Comparison of ENCODE assay signal across 8 cellular contexts in the genomic region with DNA sequence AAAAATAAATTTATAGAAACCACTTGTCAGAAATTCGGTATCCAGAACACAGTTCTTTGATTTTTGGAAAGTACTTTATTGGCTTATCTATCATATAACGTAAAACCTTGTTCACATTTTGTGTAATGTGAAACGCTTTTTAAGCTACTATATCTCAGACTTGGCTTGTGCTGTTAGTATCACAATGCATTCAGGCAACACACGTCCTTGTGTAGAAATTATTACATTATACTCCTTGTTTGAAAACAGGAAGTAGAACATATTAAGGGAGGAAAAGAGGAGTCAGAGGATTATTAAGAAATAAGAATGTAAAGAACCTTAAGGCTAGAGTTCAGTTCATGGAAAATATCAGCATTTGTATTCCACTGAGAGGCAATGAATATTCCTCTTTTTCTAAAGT. TPM values are rescaled to one million over a fixed set of nuclear protein-coding genes. Genes with fewer than 3 reads are reported as not detected.
DNase-seq lines count a peak whose midpoint lies in the region; ATAC-seq, FAIRE-seq and TF ChIP-seq lines count a peak whose summit lies in the region.

No MANE protein-coding gene starts in this region.

- H3K4me2 ChIP-seq in keratinocyte (ENCODE audit: control insufficient read depth, extremely low read depth, insufficient read depth, low read depth, low read length) (peak overlapping the region; percentile 82), trophoblast cell (ENCODE audit: low read length) (no peak overlapping the region)

- H2BK12ac ChIP-seq in trophoblast cell (ENCODE audit: low read length): no peak overlapping the region

- DNase-seq in stimulated activated naive CD8-positive, alpha-beta T cell treated with anti-CD3 and anti-CD28 coated beads, Interleukin-15, Interleukin-2, amounts not matched to agents 100 U/mL and 50 U/mL, for 24 hours: no peak
- no peak for DNase-seq in activated T-helper 1 cell treated with anti-CD3 and anti-CD28 coated beads, Interleukin-12 subunit alpha, Interleukin-12 subunit beta, Interleukin-2, Interleukin-4 antibody, amounts not matched to agents 30 ng/mL and 10 ng/mL and 1 ng/mL, durations not matched to agents 14 hours and 24 hours and 36 hours (ENCODE audit: low spot score)
- DNase-seq in keratinocyte (ENCODE audit: low read depth, low spot score) (no peak), medulla oblongata (ENCODE audit: extremely low spot score) (no peak), NCI-H2227 treated with DMSO at 0.1 percent for 48 hours (lab: John Stamatoyannopoulos, UW) (no peak), trophoblast cell (no peak)

- FAIRE-seq in keratinocyte (lab: Jason Lieb, UNC): no peak

- peaks cover 8% of the 10 kb centered on the region for H3K4me1 ChIP-seq in keratinocyte (ENCODE audit: control insufficient read depth, extremely low read depth, insufficient read depth, low read length)
- no peaks in the 10 kb centered on the region for H3K4me1 ChIP-seq in trophoblast cell (ENCODE audit: control insufficient read depth in 1 of 2, insufficient read depth in 2 of 2, low read length in 2 of 2)

- H3K4ac ChIP-seq in trophoblast cell (ENCODE audit: low read depth, low read length): no peak overlapping the region

- H2BK120ac ChIP-seq in trophoblast cell (ENCODE audit: insufficient read depth, low read length, poor library complexity): no peak overlapping the region

- H3K4me3 Mint-ChIP-seq in stimulated activated naive CD8-positive, alpha-beta T cell treated with anti-CD3 and anti-CD28 coated beads, Interleukin-15, Interleukin-2, amounts not matched to agents 100 ng/mL and 50 ng/mL, for 24 hours: peak overlapping the region; percentile 96
- H3K4me3 Mint-ChIP-seq in activated T-helper 1 cell treated with anti-CD3 and anti-CD28 coated beads, Interleukin-12 subunit alpha, Interleukin-12 subunit beta, Interleukin-2, Interleukin-4 antibody, amounts not matched to agents 30 ng/mL and 10 ng/mL and 1 ng/mL, durations not matched to agents 14 hours and 24 hours and 36 hours: peak overlapping the region; percentile 100

- H3K36me3 ChIP-seq in keratinocyte (ENCODE audit: control insufficient read depth in 2 of 2, extremely low read depth in 1 of 2, insufficient read depth in 2 of 2, low read length in 2 of 2) (peaks cover 0 to 4% of the 10 kb centered on the region in 2 experiments), trophoblast cell (ENCODE audit: control insufficient read depth in 1 of 2, insufficient read depth in 2 of 2, low read length in 2 of 2) (no peaks in the 10 kb centered on the region)

- H2AK5ac ChIP-seq in trophoblast cell (ENCODE audit: low read length): no peak overlapping the region

- no peak overlapping the region for H2BK5ac ChIP-seq in trophoblast cell (ENCODE audit: low read depth, low read length, poor library complexity)

- peaks cover 50% of the 10 kb centered on the region for H3K4me1 Mint-ChIP-seq in stimulated activated naive CD8-positive, alpha-beta T cell treated with anti-CD3 and anti-CD28 coated beads, Interleukin-15, Interleukin-2, amounts not matched to agents 100 ng/mL and 50 ng/mL, for 24 hours (ENCODE audit: low read depth)
- H3K4me1 Mint-ChIP-seq in activated T-helper 1 cell treated with anti-CD3 and anti-CD28 coated beads, Interleukin-12 subunit alpha, Interleukin-12 subunit beta, Interleukin-2, Interleukin-4 antibody, amounts not matched to agents 30 ng/mL and 10 ng/mL and 1 ng/mL, durations not matched to agents 14 hours and 24 hours and 36 hours (ENCODE audit: low read depth): peaks cover 31% of the 10 kb centered on the region

- H4K91ac ChIP-seq in trophoblast cell (ENCODE audit: low read depth, low read length): no peak overlapping the region

- H3K4me3 ChIP-seq in keratinocyte (ENCODE audit: control insufficient read depth in 2 of 3, extremely low read depth in 1 of 3, insufficient read depth in 2 of 3, low read depth in 1 of 3, low read length in 3 of 3) (peak overlapping the region; percentile 93 to 100 (median 99)), trophoblast cell (ENCODE audit: low read depth, low read length) (no peak overlapping the region)

- no peak overlapping the region for H3K23ac ChIP-seq in trophoblast cell (ENCODE audit: low read length)

- dilution Hi-C loops in keratinocyte (cut with MboI; ENCODE audit: extremely low pct_ligation_motif_present, low sequenced_read_pairs): no loop called here

- intact Hi-C loops in activated T-helper 1 cell treated with anti-CD3 and anti-CD28 coated beads, Interleukin-12 subunit alpha, Interleukin-12 subunit beta, Interleukin-2, Interleukin-4 antibody, amounts not matched to agents 30 ng/mL and 10 ng/mL and 1 ng/mL, durations not matched to agents 14 hours and 24 hours and 36 hours (cut with micrococcal nuclease): loop anchor here (1.0 to 5.0 kb wide), 8 partner anchors 16 to 1527 kb away; a partner anchor contains a TSS

- TF ChIP-seq CTCF in keratinocyte (optimal IDR thresholded peaks at IDR 0.05 in 1 of 3, IDR thresholded peaks at IDR 0.05 in 1 of 3, conservative IDR thresholded peaks at IDR 0.05 in 1 of 3; ENCODE audit: extremely low read depth in 1 of 3, insufficient read depth in 2 of 3, low read length in 3 of 3): no peak

- H4K12ac ChIP-seq in trophoblast cell (ENCODE audit: low read depth, low read length): no peak overlapping the region

- H4K20me1 ChIP-seq in keratinocyte (ENCODE audit: control insufficient read depth, extremely low read depth, insufficient read depth, low read length): no peaks in the 10 kb centered on the region

- H3K14ac ChIP-seq in trophoblast cell (ENCODE audit: low read length): no peak overlapping the region

- H3K9me1 ChIP-seq in keratinocyte (ENCODE audit: control insufficient read depth, extremely low read depth, insufficient read depth, low read length): no peaks in the 10 kb centered on the region

- H3K9me3 Mint-ChIP-seq in stimulated activated naive CD8-positive, alpha-beta T cell treated with anti-CD3 and anti-CD28 coated beads, Interleukin-15, Interleukin-2, amounts not matched to agents 100 ng/mL and 50 ng/mL, for 24 hours: no peaks in the 10 kb centered on the region
- H3K9me3 Mint-ChIP-seq in activated T-helper 1 cell treated with anti-CD3 and anti-CD28 coated beads, Interleukin-12 subunit alpha, Interleukin-12 subunit beta, Interleukin-2, Interleukin-4 antibody, amounts not matched to agents 30 ng/mL and 10 ng/mL and 1 ng/mL, durations not matched to agents 14 hours and 24 hours and 36 hours: no peaks in the 10 kb centered on the region

- H3K27ac ChIP-seq in keratinocyte (ENCODE audit: control insufficient read depth, insufficient read depth, low read length) (peak overlapping the region; percentile 94), trophoblast cell (ENCODE audit: low read depth, low read length) (no peak overlapping the region)

- H3K18ac ChIP-seq in trophoblast cell (ENCODE audit: low read length): no peak overlapping the region

- H3K9ac ChIP-seq in keratinocyte (ENCODE audit: control insufficient read depth, extremely low read depth, insufficient read depth, low read length) (peak overlapping the region; percentile 98), trophoblast cell (ENCODE audit: low read length) (no peak overlapping the region)

- no peaks in the 10 kb centered on the region for H3K27me3 ChIP-seq in keratinocyte (ENCODE audit: control insufficient read depth, extremely low read depth, insufficient read depth, low read length)
- H3K27me3 ChIP-seq in trophoblast cell (ENCODE audit: insufficient read depth, low read length): no peaks in the 10 kb centered on the region

- H2AFZ ChIP-seq in keratinocyte (ENCODE audit: control insufficient read depth, low read length): no peak overlapping the region
- H2AFZ ChIP-seq in trophoblast cell (ENCODE audit: insufficient read depth, low read length, poor library complexity): no peak overlapping the region

- WGBS in trophoblast cell (ENCODE audit: extremely low coverage, insufficient coverage, insufficient read length): no CpG with 5 or more reads among the region's 4 CpGs

- H3K9me3 ChIP-seq in keratinocyte (ENCODE audit: control insufficient read depth, low read depth, low read length): no peaks in the 10 kb centered on the region
- no peaks in the 10 kb centered on the region for H3K9me3 ChIP-seq in trophoblast cell (ENCODE audit: insufficient read depth, low read depth, low read length)

- H3K27me3 Mint-ChIP-seq in stimulated activated naive CD8-positive, alpha-beta T cell treated with anti-CD3 and anti-CD28 coated beads, Interleukin-15, Interleukin-2, amounts not matched to agents 100 ng/mL and 50 ng/mL, for 24 hours: no peaks in the 10 kb centered on the region
- H3K27me3 Mint-ChIP-seq in activated T-helper 1 cell treated with anti-CD3 and anti-CD28 coated beads, Interleukin-12 subunit alpha, Interleukin-12 subunit beta, Interleukin-2, Interleukin-4 antibody, amounts not matched to agents 30 ng/mL and 10 ng/mL and 1 ng/mL, durations not matched to agents 14 hours and 24 hours and 36 hours (ENCODE audit: insufficient read depth): no peaks in the 10 kb centered on the region

- no peak for ATAC-seq in stimulated activated naive CD8-positive, alpha-beta T cell treated with anti-CD3 and anti-CD28 coated beads, Interleukin-15, Interleukin-2, amounts not matched to agents 100 U/mL and 50 U/mL, for 24 hours
- ATAC-seq in HG03280 (IDR thresholded peaks at IDR 0.05; ENCODE audit: unreplicated experiment): no peak

- H3K79me1 ChIP-seq in trophoblast cell (ENCODE audit: low read length): peaks cover 12% of the 10 kb centered on the region

- H3K79me2 ChIP-seq in keratinocyte (ENCODE audit: control insufficient read depth, insufficient read depth, low read length) (peaks cover 61% of the 10 kb centered on the region), trophoblast cell (ENCODE audit: control insufficient read depth, insufficient read depth, low read length, poor library complexity) (peaks cover 5% of the 10 kb centered on the region)

- H3K36me3 Mint-ChIP-seq in stimulated activated naive CD8-positive, alpha-beta T cell treated with anti-CD3 and anti-CD28 coated beads, Interleukin-15, Interleukin-2, amounts not matched to agents 100 ng/mL and 50 ng/mL, for 24 hours (ENCODE audit: low read depth): peaks cover 16% of the 10 kb centered on the region
- peaks cover 2% of the 10 kb centered on the region for H3K36me3 Mint-ChIP-seq in activated T-helper 1 cell treated with anti-CD3 and anti-CD28 coated beads, Interleukin-12 subunit alpha, Interleukin-12 subunit beta, Interleukin-2, Interleukin-4 antibody, amounts not matched to agents 30 ng/mL and 10 ng/mL and 1 ng/mL, durations not matched to agents 14 hours and 24 hours and 36 hours (ENCODE audit: low read depth)

- no peak overlapping the region for H4K8ac ChIP-seq in trophoblast cell (ENCODE audit: low read depth, low read length)

- peak overlapping the region; percentile 72 for H3K27ac Mint-ChIP-seq in stimulated activated naive CD8-positive, alpha-beta T cell treated with anti-CD3 and anti-CD28 coated beads, Interleukin-15, Interleukin-2, amounts not matched to agents 100 ng/mL and 50 ng/mL, for 24 hours
- peak overlapping the region; percentile 98 for H3K27ac Mint-ChIP-seq in activated T-helper 1 cell treated with anti-CD3 and anti-CD28 coated beads, Interleukin-12 subunit alpha, Interleukin-12 subunit beta, Interleukin-2, Interleukin-4 antibody, amounts not matched to agents 30 ng/mL and 10 ng/mL and 1 ng/mL, durations not matched to agents 14 hours and 24 hours and 36 hours

RNA-seq across cellular contexts. Expression of a gene that starts 1.6 kb away (rescaled TPM):
- 30.2 and 34.0 TPM in 2 replicates for total RNA-seq in activated T-helper 1 cell treated with anti-CD3 and anti-CD28 coated beads, Interleukin-12 subunit alpha, Interleukin-12 subunit beta, Interleukin-2, Interleukin-4 antibody, amounts not matched to agents 30 ng/mL and 10 ng/mL and 1 ng/mL, durations not matched to agents 14 hours and 24 hours and 36 hours
- polyA plus RNA-seq in keratinocyte: 18.4 to 24.3 TPM (median 19.0 TPM) in 3 replicates
- polyA plus RNA-seq in keratinocyte (2011; ENCODE audit: low read depth): 12.3 TPM
- 11.0 and 20.7 TPM in 2 replicates for polyA plus RNA-seq in keratinocyte (2011; cell fraction: cytosol; rRNA removed)
- polyA plus RNA-seq in keratinocyte (2011; cell fraction: nucleus; rRNA removed): 26.1 and 31.9 TPM in 2 replicates
- polyA plus RNA-seq in keratinocyte (2012; ENCODE audit: low replicate concordance): 7.3 and 17.1 TPM in 2 replicates
- 11.0 to 49.9 TPM (median 25.7 TPM) in 3 replicates for polyA minus RNA-seq in keratinocyte
- 27.6 TPM for polyA minus RNA-seq in keratinocyte (2011; cell fraction: cytosol; rRNA and poly(A)+ RNA removed)
- polyA minus RNA-seq in keratinocyte (2011; cell fraction: nucleus; rRNA and poly(A)+ RNA removed): 52.0 and 84.2 TPM in 2 replicates
- 15.2 and 15.9 TPM in 2 replicates for polyA plus RNA-seq in trophoblast cell (2013)
